Comparison of ENCODE assay signal across 10 cellular contexts in the genomic region with DNA sequence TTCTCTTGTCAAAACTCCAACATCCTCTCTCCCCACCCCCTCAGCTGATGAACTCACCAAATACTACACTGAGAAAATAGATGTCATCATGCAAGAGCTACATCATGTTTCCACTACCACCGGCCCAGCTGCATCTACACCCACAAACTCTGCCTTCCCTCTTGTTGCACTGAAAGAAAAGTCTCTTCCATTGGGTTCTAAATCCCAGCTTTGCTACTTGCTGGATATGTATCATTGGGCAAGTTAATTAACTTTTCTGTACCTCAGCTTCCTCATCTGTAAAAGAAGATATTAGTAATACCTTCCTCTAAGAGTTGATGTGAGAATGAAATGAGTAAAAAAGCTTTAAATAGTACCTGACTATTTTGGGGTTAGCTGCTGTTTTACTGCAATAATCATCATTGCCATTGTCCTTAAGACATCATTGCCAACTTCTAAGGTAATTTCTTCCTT.
DNase-seq lines count a peak whose midpoint lies in the region; ATAC-seq lines count a peak whose summit lies in the region.
"Had no signal": no experiment of that assay in that cellular context is flagged by ENCODE, and none has a peak within 500 bp of the region (broad histone marks: within the 10 kb centered on the region; RNA-seq: fewer than 3 reads in every experiment).

No MANE protein-coding gene starts in this region.

- H3K27ac ChIP-seq in mesendoderm (ENCODE audit: low read depth, low read length) (no peak overlapping the region), SJCRH30 (no peak overlapping the region), right cardiac atrium (ENCODE audit: low read length) (no peak overlapping the region)

- no peak overlapping the region for H3K56ac ChIP-seq in mesendoderm (ENCODE audit: low read length)

- H2BK5ac ChIP-seq in mesendoderm (ENCODE audit: low read length): no peak overlapping the region

- no peak overlapping the region for H2BK15ac ChIP-seq in mesendoderm (replicated peaks; ENCODE audit: low read depth)

- H3K9me3 ChIP-seq in SJCRH30 (replicated peaks): no peaks in the 10 kb centered on the region
- H3K9me3 ChIP-seq in right cardiac atrium (ENCODE audit: control insufficient read depth, low read length): no peaks in the 10 kb centered on the region

- H3K4ac ChIP-seq in mesendoderm (ENCODE audit: low read depth, low read length): no peak overlapping the region

- H2BK120ac ChIP-seq in mesendoderm (ENCODE audit: low read depth, low read length): no peak overlapping the region

- no peak overlapping the region for H3K4me3 ChIP-seq in mesendoderm (ENCODE audit: low read length)
- no peak overlapping the region for H3K4me3 ChIP-seq in SJCRH30
- H3K4me3 ChIP-seq in right cardiac atrium (ENCODE audit: low read length): no peak overlapping the region

- no peaks in the 10 kb centered on the region for H3K36me3 ChIP-seq in mesendoderm (ENCODE audit: control insufficient read depth, insufficient read depth, low read length)
- H3K36me3 ChIP-seq in SJCRH30: peaks cover 7% of the 10 kb centered on the region; the same call in 1 of the 2 replicates

- H4K8ac ChIP-seq in mesendoderm (ENCODE audit: low read depth, low read length): no peak overlapping the region

- DNase-seq in mesendoderm (peak; percentile 73), SJCRH30 (no peak), AG08396 (ENCODE audit: low spot score) (no peak), right cardiac atrium (no peak), NCI-H1092 (lab: John Stamatoyannopoulos, UW) (no peak)
- DNase-seq: naive B cell, NCI-H524 had no signal

- no peak overlapping the region for H3K23ac ChIP-seq in mesendoderm (ENCODE audit: low read length)

- H4K5ac ChIP-seq in mesendoderm (ENCODE audit: low read length): no peak overlapping the region

- intact Hi-C loops in right cardiac atrium (cut with DNase I): no loop called here

- H3K9ac ChIP-seq in mesendoderm (ENCODE audit: low read length): no peak overlapping the region

- no peak overlapping the region for H3K18ac ChIP-seq in mesendoderm (ENCODE audit: low read length)

- no peak overlapping the region for H2AK5ac ChIP-seq in mesendoderm (ENCODE audit: low read length)

- ATAC-seq in GM18519 (IDR thresholded peaks at IDR 0.05; ENCODE audit: low FRiP score, unreplicated experiment) (peak; percentile 88), GM21447 (IDR thresholded peaks at IDR 0.05; ENCODE audit: unreplicated experiment) (peak; percentile 71), HG03432 (IDR thresholded peaks at IDR 0.05; ENCODE audit: unreplicated experiment) (peak; percentile 86), right cardiac atrium (no peak)

- no CpG with 5 or more reads among the region's 1 CpG for WGBS in mesendoderm (ENCODE audit: extremely low coverage, insufficient coverage, low lambda C conversion rate)
- WGBS in right cardiac atrium: 70% methylated on average over 1 of the region's 1 CpG

- H3K4me2 ChIP-seq in mesendoderm (ENCODE audit: low read length): no peak overlapping the region

- H3K27me3 ChIP-seq in mesendoderm (ENCODE audit: insufficient read depth, low read length, poor library complexity) (no peaks in the 10 kb centered on the region), SJCRH30 (no peaks in the 10 kb centered on the region), right cardiac atrium (ENCODE audit: control insufficient read depth, insufficient read depth) (no peaks in the 10 kb centered on the region)

- no peaks in the 10 kb centered on the region for H3K79me1 ChIP-seq in mesendoderm (ENCODE audit: low read length)

- H3K79me2 ChIP-seq in mesendoderm (ENCODE audit: control insufficient read depth, insufficient read depth, low read length): no peaks in the 10 kb centered on the region

- H3K4me1 ChIP-seq in mesendoderm (ENCODE audit: control insufficient read depth, low read depth, low read length): peaks cover 7% of the 10 kb centered on the region
- peaks cover 16% of the 10 kb centered on the region for H3K4me1 ChIP-seq in SJCRH30
- H3K4me1 ChIP-seq in right cardiac atrium (ENCODE audit: control insufficient read depth, insufficient read depth, low read length): no peaks in the 10 kb centered on the region

Comparison
In these comparisons a context has a peak if more than half of its experiments do, and no peak if none do; other contexts are left out.
1. ATAC-seq: peak in GM18519 (single experiment), GM21447 (single experiment) and HG03432 (single experiment); none in right cardiac atrium (0 of 2).